Comparison of ENCODE assay signal across 16 cellular contexts in genomic region chr12:89506050-89506449, GRCh38. TPM values are rescaled to one million over a fixed set of nuclear protein-coding genes. Genes with fewer than 3 reads are reported as not detected.
A peak's percentile ranks its signal among the peaks of the same experiment; 100 is the strongest.
DNase-seq lines count a peak whose midpoint lies in the region; ATAC-seq, FAIRE-seq and TF ChIP-seq lines count a peak whose summit lies in the region.
"Had no signal": no experiment of that assay in that cellular context is flagged by ENCODE, and none has a peak within 500 bp of the region (broad histone marks: within the 10 kb centered on the region; RNA-seq: fewer than 3 reads in every experiment).

No MANE protein-coding gene starts in this region.

- no peak overlapping the region for H3K4me3 Mint-ChIP-seq in activated naive CD4-positive, alpha-beta T cell treated with anti-CD3 and anti-CD28 coated beads, Interleukin-2, amount 50 U/mL, for 24 hours
- H3K4me3 Mint-ChIP-seq in mesothelial cell of epicardium: no peak overlapping the region
- H3K4me3 Mint-ChIP-seq: CD4-positive, alpha-beta memory T cell had no signal

- H3K9me3 ChIP-seq in K562 (replicated peaks; ENCODE audit: control insufficient read depth, insufficient read depth, low read depth, low read length) (no peaks in the 10 kb centered on the region), transverse colon (no peaks in the 10 kb centered on the region)

- no peaks in the 10 kb centered on the region for H4K20me1 ChIP-seq in K562 (replicated peaks; ENCODE audit: control insufficient read depth, insufficient read depth, low read length)

- H3K36me3 ChIP-seq in K562 (ENCODE audit: control insufficient read depth, insufficient read depth, low read length) (no peaks in the 10 kb centered on the region), transverse colon (no peaks in the 10 kb centered on the region)

- ATAC-seq in K562 (no peak), HG02759 (IDR thresholded peaks at IDR 0.05; ENCODE audit: unreplicated experiment) (no peak)

- H3K4me3 ChIP-seq in K562: no peak overlapping the region
- H3K4me3 ChIP-seq in transverse colon: no peak overlapping the region

- H3K27me3 ChIP-seq in K562 (ENCODE audit: control insufficient read depth in 2 of 2, insufficient read depth in 2 of 2, low read length in 2 of 2): no peaks in the 10 kb centered on the region
- H3K27me3 ChIP-seq in transverse colon: no peaks in the 10 kb centered on the region

- peak overlapping the region; percentile 21 for H3K27ac Mint-ChIP-seq in activated naive CD4-positive, alpha-beta T cell treated with anti-CD3 and anti-CD28 coated beads, Interleukin-2, amount 50 U/mL, for 24 hours
- peak overlapping the region; percentile 7 for H3K27ac Mint-ChIP-seq in mesothelial cell of epicardium

- H3K9me3 Mint-ChIP-seq in activated naive CD4-positive, alpha-beta T cell treated with anti-CD3 and anti-CD28 coated beads, Interleukin-2, amount 50 U/mL, for 24 hours: no peaks in the 10 kb centered on the region
- peaks cover 8% of the 10 kb centered on the region for H3K9me3 Mint-ChIP-seq in mesothelial cell of epicardium
- H3K9me3 Mint-ChIP-seq: CD4-positive, alpha-beta memory T cell had no signal

- H3K36me3 Mint-ChIP-seq in activated naive CD4-positive, alpha-beta T cell treated with anti-CD3 and anti-CD28 coated beads, Interleukin-2, amount 50 U/mL, for 24 hours: peaks cover 10% of the 10 kb centered on the region
- peaks cover 5% of the 10 kb centered on the region for H3K36me3 Mint-ChIP-seq in mesothelial cell of epicardium

- peaks cover 16% of the 10 kb centered on the region for H3K4me1 Mint-ChIP-seq in activated naive CD4-positive, alpha-beta T cell treated with anti-CD3 and anti-CD28 coated beads, Interleukin-2, amount 50 U/mL, for 24 hours
- peaks cover 21% of the 10 kb centered on the region for H3K4me1 Mint-ChIP-seq in mesothelial cell of epicardium

- DNase-seq in activated naive CD4-positive, alpha-beta T cell treated with Interleukin-2 at 50 U/mL for 16 hours: no peak
- DNase-seq in K562 (ENCODE audit: extremely low read depth in 1 of 4, low spot score in 3 of 4) (no peak), mesothelial cell of epicardium (ENCODE audit: low spot score in 2 of 2, unreplicated experiment in 2 of 2) (no peak), transverse colon (no peak), retina (no peak), GM19239 (ENCODE audit: insufficient read length, low spot score) (no peak)
- DNase-seq: CD4-positive, alpha-beta memory T cell; DMS79 treated with DMSO at 0.1 percent for 48 hours; NCI-H1417; NCI-H187; NCI-H2107; NCI-H524 treated with DMSO at 0.1 percent for 48 hours had no signal

- no peaks in the 10 kb centered on the region for H3K79me2 ChIP-seq in K562 (ENCODE audit: control insufficient read depth, insufficient read depth, low read length)

- H3K27ac ChIP-seq in K562 (ENCODE audit: extremely low read depth, low read depth, low read length): no peak overlapping the region
- H3K27ac ChIP-seq in transverse colon: peak overlapping the region in 3 of 4 donors; percentile 72 to 75 (median 73)

- FAIRE-seq in K562 (lab: Jason Lieb, UNC): no peak
- no peak for FAIRE-seq in GM19239 (lab: Jason Lieb, UNC)
- FAIRE-seq: A204.1, H1 had no signal

- TF ChIP-seq CTCF in K562 (IDR thresholded peaks at IDR 0.05 in 2 of 3, conservative IDR thresholded peaks at IDR 0.05 in 1 of 3; ENCODE audit: insufficient read depth in 2 of 3, low read depth in 1 of 3, low read length in 3 of 3) (no peak), mesothelial cell of epicardium (IDR thresholded peaks at IDR 0.05; ENCODE audit: unreplicated experiment) (no peak), transverse colon (IDR thresholded peaks at IDR 0.05) (no peak)

- no peak overlapping the region for H2AFZ ChIP-seq in K562 (ENCODE audit: low read depth, low read length)

- TF ChIP-seq POLR2A in K562 (conservative IDR thresholded peaks at IDR 0.05) (no peak), transverse colon (IDR thresholded peaks at IDR 0.05) (no peak)

- no peaks in the 10 kb centered on the region for H3K27me3 Mint-ChIP-seq in activated naive CD4-positive, alpha-beta T cell treated with anti-CD3 and anti-CD28 coated beads, Interleukin-2, amount 50 U/mL, for 24 hours
- H3K27me3 Mint-ChIP-seq in mesothelial cell of epicardium (ENCODE audit: low read depth): no peaks in the 10 kb centered on the region
- H3K27me3 Mint-ChIP-seq: CD4-positive, alpha-beta memory T cell had no signal

- intact Hi-C loops in K562 (cut with micrococcal nuclease): no loop called here
- intact Hi-C loops in transverse colon (cut with DNase I; ENCODE audit: low total_unique reads): no loop called here

- no peak overlapping the region for H3K4me2 ChIP-seq in K562 (ENCODE audit: insufficient read depth, low read length)

- H3K4me1 ChIP-seq in K562 (replicated peaks in 1 of 2; ENCODE audit: control insufficient read depth in 2 of 2, insufficient read depth in 2 of 2, low read length in 2 of 2) (no peaks in the 10 kb centered on the region), transverse colon (peaks cover 0 to 28% (median 16%) of the 10 kb centered on the region in 4 donors)

- no peak overlapping the region for H3K9ac ChIP-seq in K562 (ENCODE audit: insufficient read depth in 1 of 2, low read depth in 2 of 2, low read length in 2 of 2)

- in situ Hi-C loops in K562 (cut with MboI) (no loop called here), transverse colon (cut with MboI; ENCODE audit: low pct_ligation_motif_present in 1 of 4, low pct_unique_long_range_greater_than_20kb in 1 of 4, low sequenced_read_pairs in 3 of 4) (no loop called here)

- POLR2A ChIA-PET in K562 (lab: Yijun Ruan, JAX): interaction anchor here (0.8 to 1.4 kb wide), 2 partner anchors 9 to 14 kb away, joined by 3 to 5 read pairs; no protein-coding TSS in a partner anchor

- CTCF ChIA-PET in K562 (lab: Yijun Ruan, JAX; ENCODE audit: low intra/inter-chr PET ratio): no interaction called here

- H3K9me1 ChIP-seq in K562 (ENCODE audit: control insufficient read depth, insufficient read depth, low read length): no peaks in the 10 kb centered on the region

- TF ChIP-seq RAD21 in K562 (CRISPR knock-in tag; conservative IDR thresholded peaks at IDR 0.05 in 1 of 2, IDR thresholded peaks at IDR 0.05 in 1 of 2): no peak

- no peak for TF ChIP-seq EP300 in K562 (IDR thresholded peaks at IDR 0.05; ENCODE audit: low read length)
- TF ChIP-seq EP300 in transverse colon (IDR thresholded peaks at IDR 0.05; ENCODE audit: low read depth): no peak

- BruUV-seq in K562 (replicated peaks; lab: Mats Ljungman, UMichigan): no TSS peak

- 0% methylated on average over 1 of the region's 1 CpG for WGBS in K562 (ENCODE audit: insufficient coverage, low coverage, missing lambda C conversion rate)
- WGBS in transverse colon (ENCODE audit: low coverage in 1 of 2), 2 donors: 0 to 57% methylated on average over 1 of the region's 1 CpG

TF ChIP-seq in K562, 482 proteins besides CTCF, POLR2A, EP300 and RAD21 (continues in another document):
- TF ChIP-seq ZFP36 (IDR thresholded peaks at IDR 0.05; ENCODE audit: low read depth, low read length, partially characterized antibody) (peak; percentile 58), TCF3 (CRISPR knock-in tag; IDR thresholded peaks at IDR 0.05) (no peak), NCOR1 (IDR thresholded peaks at IDR 0.05) (no peak), CXXC5 (CRISPR knock-in tag; IDR thresholded peaks at IDR 0.05) (no peak), KDM1A (IDR thresholded peaks at IDR 0.05) (0 out of 4 replicates have a peak, but pooled peaks of 1 of the 2 experiments have one; percentile 25), HMG20B (CRISPR knock-in tag; IDR thresholded peaks at IDR 0.05) (no peak)

RNA-seq across cellular contexts. Expression of gene GALNT4, which starts 18.5 kb away (rescaled TPM):
- total RNA-seq in K562 (2011; cell fraction: chromatin; rRNA removed; ENCODE audit: low replicate concordance): 4.4 and 11.7 TPM in 2 replicates
- 3.8 TPM in 2 replicates for total RNA-seq in K562 (2011; cell fraction: nucleolus; rRNA removed)
- 6.3 and 6.6 TPM in 2 replicates for total RNA-seq in K562 (2011; cell fraction: nucleoplasm; rRNA removed)
- total RNA-seq in K562 (2014; rRNA removed): 3.0 and 3.4 TPM in 2 replicates
- total RNA-seq in K562 (2014; rRNA removed; fragmentation: Illumina TruSeq; extraction: Trizol): 4.6 and 5.9 TPM in 2 replicates
- 3.4 and 3.8 TPM in 2 replicates for total RNA-seq in K562 (2015; rRNA removed; fragmentation: Illumina TruSeq; extraction: Trizol)
- total RNA-seq in K562 (2021): 3.4 and 3.5 TPM in 2 replicates
- polyA plus RNA-seq in K562 (2011; rRNA removed): 1.6 and 1.9 TPM in 2 replicates
- polyA plus RNA-seq in K562 (2011; cell fraction: cytosol; rRNA removed): 0.30 and 1.2 TPM in 2 replicates
- 0.77 and 1.1 TPM in 2 replicates for polyA plus RNA-seq in K562 (2011; cell fraction: nucleus; rRNA removed)
- polyA plus RNA-seq in K562 (2012): 2.8 and 2.9 TPM in 2 replicates
- polyA plus RNA-seq in K562 (2014; fragmentation: Illumina TruSeq; extraction: Trizol): 2.3 and 2.5 TPM in 2 replicates
- polyA plus RNA-seq in K562 (2014; fragmentation: Nextera tagmentation; extraction: Ambion mirVana): 1 to 10 TPM; 1.2 to 1.3 TPM
- 1.7 and 3.6 TPM in 2 replicates for polyA plus RNA-seq in K562 (2014; rRNA removed)
- 3.7 and 4.5 TPM in 2 replicates for polyA minus RNA-seq in K562 (2011; rRNA and poly(A)+ RNA removed)
- polyA minus RNA-seq in K562 (2011; cell fraction: cytosol; rRNA and poly(A)+ RNA removed): 0.27 and 0.86 TPM in 2 replicates
- 2.3 and 4.7 TPM in 2 replicates for polyA minus RNA-seq in K562 (2011; cell fraction: nucleus; rRNA and poly(A)+ RNA removed)
- 6.4 to 7.2 TPM (median 6.4 TPM) in 3 replicates for total RNA-seq in mesothelial cell of epicardium
- total RNA-seq in transverse colon: 10 to 100 TPM; 11.5 to 37.2 (median 26.1) TPM

RNA-seq across cellular contexts. Expression of gene POC1B, which starts 19.8 kb away (rescaled TPM):
- 15.1 and 44.2 TPM in 2 replicates for total RNA-seq in K562 (2011; cell fraction: chromatin; rRNA removed; ENCODE audit: low replicate concordance)
- 8.5 and 10.4 TPM in 2 replicates for total RNA-seq in K562 (2011; cell fraction: nucleolus; rRNA removed)
- total RNA-seq in K562 (2011; cell fraction: nucleoplasm; rRNA removed): 18.7 and 19.4 TPM in 2 replicates
- total RNA-seq in K562 (2014; rRNA removed) (8.1 and 9.7 TPM in 2 replicates), K562 (2014; rRNA removed; fragmentation: Illumina TruSeq; extraction: Trizol) (15.2 and 16.4 TPM in 2 replicates), K562 (2015; rRNA removed; fragmentation: Illumina TruSeq; extraction: Trizol) (11.2 and 13.5 TPM in 2 replicates), K562 (2021) (10.4 and 10.8 TPM in 2 replicates), mesothelial cell of epicardium (11.9 to 12.5 TPM (median 12.1 TPM) in 3 replicates), transverse colon (10 to 100 TPM in 3 of 4 donors, 1 to 10 TPM in 1; 7.8 to 68.5 (median 33.8) TPM)
- polyA plus RNA-seq in K562 (2011; rRNA removed) (14.3 and 16.1 TPM in 2 replicates), K562 (2014; fragmentation: Illumina TruSeq; extraction: Trizol) (11.8 and 15.3 TPM in 2 replicates), K562 (2014; fragmentation: Nextera tagmentation; extraction: Ambion mirVana) (1 to 10 TPM; 4.5 to 7.8 TPM), K562 (2014; rRNA removed) (8.0 and 11.2 TPM in 2 replicates)
- 6.5 and 10.5 TPM in 2 replicates for polyA plus RNA-seq in K562 (2011; cell fraction: cytosol; rRNA removed)
- polyA plus RNA-seq in K562 (2011; cell fraction: nucleus; rRNA removed): 6.8 and 7.4 TPM in 2 replicates
- polyA plus RNA-seq in K562 (2012): 10.1 and 18.5 TPM in 2 replicates
- polyA minus RNA-seq in K562 (2011; rRNA and poly(A)+ RNA removed): 30.7 and 37.5 TPM in 2 replicates
- 8.6 and 10.8 TPM in 2 replicates for polyA minus RNA-seq in K562 (2011; cell fraction: cytosol; rRNA and poly(A)+ RNA removed)
- polyA minus RNA-seq in K562 (2011; cell fraction: nucleus; rRNA and poly(A)+ RNA removed): 15.1 and 21.1 TPM in 2 replicates
